Comparison of ENCODE assay signal across 8 cellular contexts in the genomic region with DNA sequence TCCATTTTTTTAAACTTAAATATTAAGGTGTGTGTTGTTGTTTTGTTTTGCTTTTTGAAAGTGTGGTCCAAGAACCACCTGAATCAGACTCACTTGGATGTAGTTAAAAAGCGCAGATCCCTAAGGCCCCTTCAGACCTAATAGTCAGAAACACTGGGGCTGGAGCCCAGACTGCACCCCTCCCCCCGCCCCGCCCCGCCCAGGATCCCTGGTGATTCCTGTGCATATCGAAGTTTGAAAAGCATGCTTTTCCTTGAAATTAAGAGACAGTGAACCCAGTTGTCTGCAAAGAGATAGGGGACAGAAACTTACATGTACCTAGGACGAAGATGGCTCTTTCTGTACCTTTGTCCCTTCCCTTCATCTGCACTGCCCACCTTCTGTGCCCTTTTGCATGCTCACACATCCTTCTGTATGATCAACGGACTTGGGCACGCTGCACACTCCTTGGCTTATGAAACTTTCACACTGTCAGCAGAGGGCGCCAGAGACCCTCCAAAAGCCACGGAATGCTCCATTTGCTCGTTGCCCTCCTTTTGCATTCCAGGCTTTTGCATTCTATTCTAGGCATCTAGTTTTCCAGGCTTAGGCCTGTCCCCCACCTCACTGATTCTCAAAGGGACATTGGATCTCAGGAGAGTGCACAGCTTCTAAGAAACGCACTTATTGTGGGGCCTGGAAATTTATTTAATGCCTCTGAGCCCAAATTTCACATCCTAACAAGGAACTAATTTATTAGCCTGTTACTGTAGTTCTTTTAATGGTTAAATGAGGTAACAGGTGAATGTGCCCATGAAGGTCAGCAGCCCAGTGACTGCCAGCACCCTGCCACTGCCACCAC. TPM values are rescaled to one million over a fixed set of nuclear protein-coding genes. Genes with fewer than 3 reads are reported as not detected.
DNase-seq lines count a peak whose midpoint lies in the region; ATAC-seq lines count a peak whose summit lies in the region.

No MANE protein-coding gene starts in this region.

- peak; percentile 86 for DNase-seq in GM03348 (ENCODE audit: low spot score)
- peak; percentile 71 for DNase-seq in NCI-H1092 (lab: John Stamatoyannopoulos, UW)
- peak; percentile 64 for DNase-seq in T follicular helper cell (ENCODE audit: low read depth)
- DNase-seq in anterior cingulate cortex (lab: John Stamatoyannopoulos, UW) = peak in 56 of 58 donors; percentile 6 to 86 (median 49)
- peak; percentile 77 to 87 (median 86) for DNase-seq in right cardiac atrium
- peak; percentile 79 for DNase-seq in retina

- H3K27ac ChIP-seq in right cardiac atrium (ENCODE audit: low read length) = no peak overlapping the region

- no peaks in the 10 kb centered on the region for H3K9me3 ChIP-seq in right cardiac atrium (ENCODE audit: control insufficient read depth, low read length)

- H3K4me1 ChIP-seq in right cardiac atrium (ENCODE audit: control insufficient read depth, insufficient read depth, low read length) = no peaks in the 10 kb centered on the region

- intact Hi-C loops in right cardiac atrium (cut with DNase I) = loop anchor here in 2 of 4 donors (2.0 kb wide), 1 partner anchor 190 kb away; no protein-coding TSS in a partner anchor

- no peaks in the 10 kb centered on the region for H3K27me3 ChIP-seq in right cardiac atrium (ENCODE audit: control insufficient read depth, insufficient read depth)

- H3K4me3 ChIP-seq in right cardiac atrium (ENCODE audit: low read length) = no peak overlapping the region

- peak; percentile 87 to 89 for ATAC-seq in right cardiac atrium
- ATAC-seq in HG03521 (IDR thresholded peaks at IDR 0.05; ENCODE audit: unreplicated experiment) = no peak
- no peak for ATAC-seq in GM18517 (IDR thresholded peaks at IDR 0.05; ENCODE audit: unreplicated experiment)

- WGBS in right cardiac atrium = 13% methylated on average over 12 of the region's 12 CpGs

RNA-seq across cellular contexts. Expression of a gene that starts 32.8 kb away (rescaled TPM):
- total RNA-seq in right cardiac atrium = 10 to 100 TPM in 1 of 4 donors, 1 to 10 TPM in 3; 5.2 to 15.7 (median 8.9) TPM
- 11.5 TPM for polyA plus RNA-seq in right cardiac atrium

Comparison
In these comparisons a context has a peak if more than half of its experiments do, and no peak if none do; other contexts are left out.
1. ATAC-seq: peak in right cardiac atrium (2 of 2); none in HG03521 (single experiment) and GM18517 (single experiment).
2. Peak in every context shown above with its lines, with median percentiles within 50 percentile points of each other: DNase-seq.